ENCODE assay signal across 10 cellular contexts in genomic region chr7:155618708-155619633, GRCh38. TPM values are rescaled to one million over a fixed set of nuclear protein-coding genes. Genes with fewer than 3 reads are reported as not detected.
A peak's percentile ranks its signal among the peaks of the same experiment; 100 is the strongest.
DNase-seq lines count a peak whose midpoint lies in the region; ATAC-seq and TF ChIP-seq lines count a peak whose summit lies in the region.
"Had no signal": no experiment of that assay in that cellular context is flagged by ENCODE, and none has a peak within 500 bp of the region (broad histone marks: within the 10 kb centered on the region; RNA-seq: fewer than 3 reads in every experiment).

No MANE protein-coding gene starts in this region.

- H3K36me3 Mint-ChIP-seq in Caco-2 (ENCODE audit: insufficient read depth, unreplicated experiment): peaks cover 29% of the 10 kb centered on the region

- intact Hi-C loops in Caco-2 (cut with micrococcal nuclease; ENCODE audit: unreplicated experiment): loop anchor here (1.0 kb wide), 2 partner anchors 21 to 25 kb away; partner anchors contain the start of gene RBM33

- H3K4me3 Mint-ChIP-seq in Caco-2 (ENCODE audit: unreplicated experiment): peak overlapping the region; percentile 70

- TF ChIP-seq CTCF in Caco-2 (IDR thresholded peaks at IDR 0.05; ENCODE audit: insufficient read depth in 1 of 2, low read depth in 1 of 2, low read length in 1 of 2, severe bottlenecking in 1 of 2, unreplicated experiment in 1 of 2): peak; percentile 21 to 35
- no peak for TF ChIP-seq CTCF in fibroblast of villous mesenchyme (IDR thresholded peaks at IDR 0.05; ENCODE audit: insufficient read depth, low read depth, low read length)

- H3K4me1 ChIP-seq in Caco-2: peaks cover 33% of the 10 kb centered on the region
- peaks cover 11% of the 10 kb centered on the region for H3K4me1 ChIP-seq in mucosa of stomach (ENCODE audit: control insufficient read depth, insufficient read depth, low read length)

- no peaks in the 10 kb centered on the region for H3K27me3 ChIP-seq in Caco-2 (replicated peaks; ENCODE audit: control insufficient read depth, insufficient read depth, low read length)
- no peaks in the 10 kb centered on the region for H3K27me3 ChIP-seq in mucosa of stomach (ENCODE audit: control insufficient read depth, insufficient read depth, low read length)

- H3K27me3 Mint-ChIP-seq in Caco-2 (ENCODE audit: insufficient read depth, unreplicated experiment): no peaks in the 10 kb centered on the region

- H3K4me1 Mint-ChIP-seq in Caco-2 (ENCODE audit: low read depth, unreplicated experiment): peaks cover 19% of the 10 kb centered on the region

- CTCF ChIA-PET in Caco-2 (lab: Charles Lee): interaction anchor here (0.7 to 3.6 kb wide), 7 partner anchors 12 to 274 kb away, joined by 3 to 43 read pairs (median 3); partner anchors contain the start of gene RBM33

- POLR2A ChIA-PET in Caco-2 (lab: Charles Lee): interaction anchor here (0.6 to 1.3 kb wide), 7 partner anchors 11 to 43 kb away, joined by 3 to 17 read pairs (median 3); partner anchors contain the start of gene RBM33

- TSS peak; percentile 96 for BruUV-seq in Caco-2 (replicated peaks; lab: Mats Ljungman, UMichigan)

- no peaks in the 10 kb centered on the region for H3K36me3 ChIP-seq in Caco-2 (ENCODE audit: control insufficient read depth, insufficient read depth, low read length)
- H3K36me3 ChIP-seq in mucosa of stomach (ENCODE audit: control insufficient read depth, insufficient read depth, low read length): no peaks in the 10 kb centered on the region

- H3K4me3 ChIP-seq in Caco-2 (ENCODE audit: low read depth, low read length): peak overlapping the region; percentile 15; the same call in 1 of the 2 replicates
- H3K4me3 ChIP-seq in fibroblast of villous mesenchyme (ENCODE audit: low read depth, low read length): no peak overlapping the region
- no peak overlapping the region for H3K4me3 ChIP-seq in mucosa of stomach (ENCODE audit: low read length)

- peak overlapping the region; percentile 66 for H3K9ac ChIP-seq in mucosa of stomach (ENCODE audit: low read length)

- peak; percentile 91 to 96 for DNase-seq in Caco-2
- DNase-seq in NCI-H226: peak; percentile 39
- DNase-seq in fibroblast of villous mesenchyme (ENCODE audit: low read depth): peak; percentile 28
- no peak for DNase-seq in activated effector memory CD4-positive, alpha-beta T cell treated with Interleukin-2 at 50 U/mL for 16 hours
- no peak for DNase-seq in NCI-H1105 treated with DMSO at 0.1 percent for 48 hours (lab: John Stamatoyannopoulos, UW)
- DNase-seq in NCI-H82 (lab: John Stamatoyannopoulos, UW): no peak
- DNase-seq: activated gamma-delta T cell, NCI-H1105 had no signal

- peak overlapping the region; percentile 95 for H3K27ac Mint-ChIP-seq in Caco-2 (ENCODE audit: unreplicated experiment)

- ATAC-seq in GM21786 (IDR thresholded peaks at IDR 0.05; ENCODE audit: unreplicated experiment): no peak

- no peaks in the 10 kb centered on the region for H3K9me3 ChIP-seq in Caco-2
- no peaks in the 10 kb centered on the region for H3K9me3 ChIP-seq in mucosa of stomach (ENCODE audit: control insufficient read depth, low read length)

- peaks cover 11% of the 10 kb centered on the region for H3K9me3 Mint-ChIP-seq in Caco-2 (ENCODE audit: unreplicated experiment)

RNA-seq across cellular contexts. Expression of gene RBM33, which starts 25.5 kb away (rescaled TPM):
- 82.8 and 89.9 TPM in 2 replicates for total RNA-seq in Caco-2 (2022)
- total RNA-seq in fibroblast of villous mesenchyme: 22.9 and 23.7 TPM in 2 replicates

Comparison
In these comparisons a context has a peak if more than half of its experiments do, and no peak if none do; other contexts are left out.
1. DNase-seq: peak in Caco-2 (2 of 2), NCI-H226 (single experiment) and fibroblast of villous mesenchyme (single experiment); none in activated effector memory CD4-positive, alpha-beta T cell treated with Interleukin-2 at 50 U/mL for 16 hours (single experiment), NCI-H1105 treated with DMSO at 0.1 percent for 48 hours (single experiment) and NCI-H82 (single experiment).